ENCODE assay signal across 13 cellular contexts in genomic region chr9:3514786-3515185, GRCh38. TPM values are rescaled to one million over a fixed set of nuclear protein-coding genes. Genes with fewer than 3 reads are reported as not detected.
A peak's percentile ranks its signal among the peaks of the same experiment; 100 is the strongest.
DNase-seq lines count a peak whose midpoint lies in the region; ATAC-seq, FAIRE-seq and TF ChIP-seq lines count a peak whose summit lies in the region.
"Had no signal": no experiment of that assay in that cellular context is flagged by ENCODE, and none has a peak within 500 bp of the region (broad histone marks: within the 10 kb centered on the region; RNA-seq: fewer than 3 reads in every experiment).

No MANE protein-coding gene starts in this region.

- no peak overlapping the region for H2AFZ ChIP-seq in K562 (ENCODE audit: low read depth, low read length)

- no peaks in the 10 kb centered on the region for H4K20me1 ChIP-seq in K562 (replicated peaks; ENCODE audit: control insufficient read depth, insufficient read depth, low read length)

- TF ChIP-seq POLR2A in K562 (conservative IDR thresholded peaks at IDR 0.05) (no peak), gastrocnemius medialis (IDR thresholded peaks at IDR 0.05) (no peak)

- WGBS in K562 (ENCODE audit: insufficient coverage, low coverage, missing lambda C conversion rate) = 85% methylated on average over 3 of the region's 3 CpGs

- POLR2A ChIA-PET in HEK293 (lab: Yijun Ruan, JAX) (interaction anchor here (1.0 to 1.2 kb wide), 2 partner anchors 12 to 782 kb away, joined by 3 to 4 read pairs; partner anchors contain the start of gene RFX3), K562 (lab: Yijun Ruan, JAX) (no interaction called here)

- BruUV-seq in K562 (replicated peaks; lab: Mats Ljungman, UMichigan) = no TSS peak

- TF ChIP-seq RAD21 in K562 (CRISPR knock-in tag; conservative IDR thresholded peaks at IDR 0.05 in 1 of 2, IDR thresholded peaks at IDR 0.05 in 1 of 2) = no peak

- H3K9me1 ChIP-seq in K562 (ENCODE audit: control insufficient read depth, insufficient read depth, low read length) = no peaks in the 10 kb centered on the region

- H3K4me3 ChIP-seq in HEK293 (ENCODE audit: low read depth, low read length) (no peak overlapping the region), K562 (no peak overlapping the region), gastrocnemius medialis (no peak overlapping the region)

- no peaks in the 10 kb centered on the region for H3K9me3 ChIP-seq in HEK293 (ENCODE audit: control insufficient read depth, insufficient read depth, low read depth, low read length)
- H3K9me3 ChIP-seq in K562 (replicated peaks; ENCODE audit: control insufficient read depth, insufficient read depth, low read depth, low read length) = no peaks in the 10 kb centered on the region
- H3K9me3 ChIP-seq in gastrocnemius medialis = no peaks in the 10 kb centered on the region

- TF ChIP-seq CTCF in HEK293 (tag by site-specific recombination; IDR thresholded peaks at IDR 0.05) (no peak), K562 (IDR thresholded peaks at IDR 0.05 in 2 of 3, conservative IDR thresholded peaks at IDR 0.05 in 1 of 3; ENCODE audit: insufficient read depth in 2 of 3, low read depth in 1 of 3, low read length in 3 of 3) (no peak), gastrocnemius medialis (IDR thresholded peaks at IDR 0.05 in 4 of 5, conservative IDR thresholded peaks at IDR 0.05 in 1 of 5) (no peak)

- H3K9ac ChIP-seq in K562 (ENCODE audit: insufficient read depth in 1 of 2, low read depth in 2 of 2, low read length in 2 of 2) = no peak overlapping the region

- intact Hi-C loops in K562 (cut with micrococcal nuclease) (no loop called here), gastrocnemius medialis (cut with DNase I; ENCODE audit: low total_unique reads) (no loop called here)

- CTCF ChIA-PET in HEK293 (lab: Yijun Ruan, JAX) = no interaction called here
- CTCF ChIA-PET in K562 (lab: Yijun Ruan, JAX; ENCODE audit: low intra/inter-chr PET ratio) = no interaction called here

- in situ Hi-C loops in K562 (cut with MboI) (no loop called here), gastrocnemius medialis (cut with MboI; ENCODE audit: low sequenced_read_pairs in 4 of 4) (no loop called here)

- no peak overlapping the region for H3K27ac ChIP-seq in HEK293 (ENCODE audit: extremely low read depth, low read depth, low read length)
- H3K27ac ChIP-seq in K562 (ENCODE audit: extremely low read depth, low read depth, low read length) = no peak overlapping the region
- H3K27ac ChIP-seq in gastrocnemius medialis = peak overlapping the region in 3 of 4 donors; percentile 13 to 100 (median 99)

- H3K36me3 ChIP-seq in HEK293 (ENCODE audit: control insufficient read depth in 2 of 2, insufficient read depth in 1 of 2, low read length in 2 of 2) (no peaks in the 10 kb centered on the region), K562 (ENCODE audit: control insufficient read depth, insufficient read depth, low read length) (no peaks in the 10 kb centered on the region; the same call in 2 of the 3 replicates), gastrocnemius medialis (no peaks in the 10 kb centered on the region)

- H3K27me3 ChIP-seq in K562 (ENCODE audit: control insufficient read depth in 2 of 2, insufficient read depth in 2 of 2, low read length in 2 of 2) (no peaks in the 10 kb centered on the region), gastrocnemius medialis (no peaks in the 10 kb centered on the region)

- no peak overlapping the region for H3K27ac Mint-ChIP-seq in activated T-cell treated with anti-CD3 and anti-CD28 coated beads, Interleukin-2, amount 50 U/mL, for 72 hours
- H3K27ac Mint-ChIP-seq: CD8-positive, alpha-beta T cell had no signal

- H3K4me3 Mint-ChIP-seq in activated T-cell treated with anti-CD3 and anti-CD28 coated beads, Interleukin-2, amount 50 U/mL, for 72 hours = no peak overlapping the region
- H3K4me3 Mint-ChIP-seq: CD14-positive monocyte; CD8-positive, alpha-beta T cell; H9 had no signal

- peaks cover 30% of the 10 kb centered on the region for H3K79me2 ChIP-seq in K562 (ENCODE audit: control insufficient read depth, insufficient read depth, low read length)

- DNase-seq in K562 (ENCODE audit: extremely low read depth in 1 of 4, low spot score in 3 of 4) = no peak
- DNase-seq in gastrocnemius medialis = no peak
- DNase-seq in hepatic stellate cell (ENCODE audit: low spot score) = no peak
- DNase-seq in activated T-cell treated with anti-CD3 and anti-CD28 coated beads, Interleukin-2, amount 50 U/mL, for 72 hours = no peak
- no peak for DNase-seq in Kasumi-1 (lab: John Stamatoyannopoulos, UW)
- DNase-seq: CD8-positive, alpha-beta T cell; COR-L47; DND-41; GOT3; H9 had no signal

- peaks cover 8% of the 10 kb centered on the region for H3K4me1 ChIP-seq in HEK293 (ENCODE audit: control insufficient read depth, insufficient read depth, low read length)
- H3K4me1 ChIP-seq in K562 (replicated peaks in 1 of 2; ENCODE audit: control insufficient read depth in 2 of 2, insufficient read depth in 2 of 2, low read length in 2 of 2) = peaks cover 7 to 11% of the 10 kb centered on the region in 2 experiments; a peak in 4 of 5 replicates
- peaks cover 13 to 53% of the 10 kb centered on the region in 2 donors for H3K4me1 ChIP-seq in gastrocnemius medialis

- H3K4me2 ChIP-seq in K562 (ENCODE audit: insufficient read depth, low read length) = no peak overlapping the region

- peaks cover 1 to 2% of the 10 kb centered on the region in 2 donors for H3K36me3 Mint-ChIP-seq in activated T-cell treated with anti-CD3 and anti-CD28 coated beads, Interleukin-2, amount 50 U/mL, for 72 hours (ENCODE audit: insufficient read depth in 2 of 2)
- H3K36me3 Mint-ChIP-seq: CD14-positive monocyte had no signal

- TF ChIP-seq EP300 in K562 (IDR thresholded peaks at IDR 0.05; ENCODE audit: low read length) = no peak

- H3K9me3 Mint-ChIP-seq in activated T-cell treated with anti-CD3 and anti-CD28 coated beads, Interleukin-2, amount 50 U/mL, for 72 hours = no peaks in the 10 kb centered on the region
- H3K9me3 Mint-ChIP-seq: CD14-positive monocyte; CD8-positive, alpha-beta T cell; H9 had no signal

- H3K27me3 Mint-ChIP-seq in activated T-cell treated with anti-CD3 and anti-CD28 coated beads, Interleukin-2, amount 50 U/mL, for 72 hours (ENCODE audit: low read depth) = no peaks in the 10 kb centered on the region

- FAIRE-seq in G401.6 (lab: Jason Lieb, UNC) (peak; percentile 78), K562 (lab: Jason Lieb, UNC) (no peak)

- ATAC-seq in K562 = no peak
- ATAC-seq in gastrocnemius medialis = no peak
- no peak for ATAC-seq in activated T-cell treated with anti-CD3 and anti-CD28 coated beads, Interleukin-2, amount 50 U/mL, for 72 hours (replicated peaks in 1 of 2)
- ATAC-seq: CD8-positive, alpha-beta T cell had no signal

- H3K4me1 Mint-ChIP-seq in activated T-cell treated with anti-CD3 and anti-CD28 coated beads, Interleukin-2, amount 50 U/mL, for 72 hours (ENCODE audit: low read depth) = peaks cover 20% of the 10 kb centered on the region

TF ChIP-seq in HEK293, 187 proteins besides CTCF, POLR2A, EP300 and RAD21 (continues in another document):
- peak; percentile 47; the same call in 1 of the 2 replicates for TF ChIP-seq PRDM6 (tag by site-specific recombination; IDR thresholded peaks at IDR 0.05)

TF ChIP-seq in K562, 482 proteins besides CTCF, POLR2A, EP300 and RAD21 (continues in another document):
- TF ChIP-seq BMI1 (IDR thresholded peaks at IDR 0.05; ENCODE audit: low read length) (no peak), ZNF79 (CRISPR knock-in tag; IDR thresholded peaks at IDR 0.05; ENCODE audit: low read depth) (no peak), SREBF2 (CRISPR knock-in tag; IDR thresholded peaks at IDR 0.05) (no peak), ZNF184 (CRISPR knock-in tag; IDR thresholded peaks at IDR 0.05) (no peak), TAF15 (IDR thresholded peaks at IDR 0.05; ENCODE audit: low read depth, low read length) (no peak), GTF2B (IDR thresholded peaks at IDR 0.05; ENCODE audit: extremely low read depth, insufficient read length) (no peak), TRIM24 (IDR thresholded peaks at IDR 0.05) (no peak), CAMTA2 (CRISPR knock-in tag; conservative IDR thresholded peaks at IDR 0.05) (no peak), SAP30 (IDR thresholded peaks at IDR 0.05; ENCODE audit: borderline replicate concordance, insufficient read depth, low read depth, low read length, poor library complexity, severe bottlenecking) (no peak)

RNA-seq across cellular contexts. Expression of gene RFX3, which starts 11.0 kb away (rescaled TPM):
- 11.5 and 17.9 TPM in 2 replicates for total RNA-seq in K562 (2011; cell fraction: chromatin; rRNA removed; ENCODE audit: low replicate concordance)
- total RNA-seq in K562 (2011; cell fraction: nucleolus; rRNA removed) = 3.5 and 4.7 TPM in 2 replicates
- 7.8 and 16.4 TPM in 2 replicates for total RNA-seq in K562 (2011; cell fraction: nucleoplasm; rRNA removed)
- total RNA-seq in K562 (2014; rRNA removed) (0.86 and 2.4 TPM in 2 replicates), K562 (2014; rRNA removed; fragmentation: Illumina TruSeq; extraction: Trizol) (3.3 and 3.9 TPM in 2 replicates), K562 (2015; rRNA removed; fragmentation: Illumina TruSeq; extraction: Trizol) (2.0 and 2.1 TPM in 2 replicates), K562 (2021) (4.9 and 5.2 TPM in 2 replicates), gastrocnemius medialis (10 to 100 TPM in 1 of 4 donors, 1 to 10 TPM in 3; 2.1 to 11.5 (median 7.3) TPM)
- polyA plus RNA-seq in K562 (2011; rRNA removed) (3.9 and 5.7 TPM in 2 replicates), K562 (2014; fragmentation: Illumina TruSeq; extraction: Trizol) (2.7 TPM in 2 replicates), K562 (2014; fragmentation: Nextera tagmentation; extraction: Ambion mirVana) (1 to 10 TPM; 1.4 TPM), K562 (2014; rRNA removed) (1.4 and 1.5 TPM in 2 replicates)
- polyA plus RNA-seq in K562 (2011; cell fraction: cytosol; rRNA removed) = 2.6 and 3.3 TPM in 2 replicates
- 9.5 TPM in 2 replicates for polyA plus RNA-seq in K562 (2011; cell fraction: nucleus; rRNA removed)
- 1.5 and 3.3 TPM in 2 replicates for polyA plus RNA-seq in K562 (2012)
- polyA minus RNA-seq in K562 (2011; rRNA and poly(A)+ RNA removed) = 33.2 and 42.7 TPM in 2 replicates
- 2.3 and 5.9 TPM in 2 replicates for polyA minus RNA-seq in K562 (2011; cell fraction: cytosol; rRNA and poly(A)+ RNA removed)
- polyA minus RNA-seq in K562 (2011; cell fraction: nucleus; rRNA and poly(A)+ RNA removed) = 17.6 and 25.2 TPM in 2 replicates
- total RNA-seq in activated T-cell treated with anti-CD3 and anti-CD28 coated beads, Interleukin-2, amount 50 U/mL, for 72 hours = 10 to 100 TPM; 20.1 to 20.2 TPM

Comparison
In these comparisons a context has a peak if more than half of its experiments do, and no peak if none do; other contexts are left out.
1. H3K27ac ChIP-seq: peak in gastrocnemius medialis (3 of 4); none in HEK293 (single experiment) and K562 (single experiment).